ENCODE assay signal across 36 cellular contexts in the genomic region with DNA sequence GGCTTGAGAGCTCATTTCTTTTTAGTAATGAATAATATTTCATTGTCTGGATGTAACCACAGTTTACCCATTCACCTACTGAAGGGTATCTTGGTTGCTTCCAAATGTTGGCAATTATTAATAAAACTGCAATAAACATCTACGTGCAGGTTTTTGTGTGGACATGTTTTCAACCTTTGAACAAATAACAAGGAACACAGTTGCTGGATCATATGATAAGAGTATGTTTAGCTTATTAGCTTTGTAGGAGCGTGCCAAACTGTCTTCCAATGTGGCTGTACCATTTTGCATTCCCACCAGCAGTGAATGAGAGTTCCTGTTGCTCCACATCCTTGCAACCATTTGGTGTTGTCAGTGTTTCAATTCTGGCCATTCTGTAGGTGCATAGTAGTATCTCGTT.
"Had no signal": no experiment of that assay in that cellular context is flagged by ENCODE, and none has a peak within 500 bp of the region (broad histone marks: within the 10 kb centered on the region; RNA-seq: fewer than 3 reads in every experiment).

No MANE protein-coding gene starts in this region.

- H3K9me3 Mint-ChIP-seq: activated CD4-positive, alpha-beta memory T cell treated with anti-CD3 and anti-CD28 coated beads, Interleukin-2, amount 10 ng/mL, durations not matched to agents 7 days and 5 days; activated CD4-positive, alpha-beta T cell treated with anti-CD3 and anti-CD28 coated beads, Interleukin-2, amount 10 ng/mL, durations not matched to agents 7 days and 5 days; activated naive CD4-positive, alpha-beta T cell treated with anti-CD3 and anti-CD28 coated beads, Interleukin-2, amount 50 U/mL, for 24 hours; activated T-cell treated with anti-CD3 and anti-CD28 coated beads, Interleukin-2, amount 50 U/mL, for 24 hours; activated T-helper 2 cell treated with anti-CD3 and anti-CD28 coated beads, Interferon-gamma antibody, Interleukin-2, Interleukin-4, amounts not matched to agents 10 μg/mL and 5 μg/mL and 100 μg/mL, durations not matched to agents 14 hours and 24 hours and 36 hours; T-helper 2 cell treated with Interferon-gamma antibody and Interleukin-4, amounts not matched to agents 5 μg/mL and 100 μg/mL, for 36 hours had no signal

- DNase-seq: activated CD4-positive, alpha-beta memory T cell treated with anti-CD3 and anti-CD28 coated beads, Interleukin-2, amount 10 ng/mL, durations not matched to agents 7 days and 5 days; activated CD4-positive, alpha-beta T cell treated with anti-CD3 and anti-CD28 coated beads for 1 hour; activated CD4-positive, alpha-beta T cell treated with anti-CD3 and anti-CD28 coated beads for 36 hours; activated CD4-positive, alpha-beta T cell treated with anti-CD3 and anti-CD28 coated beads for 48 hours; activated CD4-positive, alpha-beta T cell treated with anti-CD3 and anti-CD28 coated beads, Interleukin-2, amount 10 ng/mL, durations not matched to agents 7 days and 5 days; activated CD4-positive, alpha-beta T cell treated with anti-CD3 and anti-CD28 coated beads, Interleukin-2, amount 50 U/mL, for 48 hours; activated CD4-positive, CD25-positive, alpha-beta regulatory T cell; activated CD8-positive, alpha-beta memory T cell treated with anti-CD3 and anti-CD28 coated beads for 24 hours; activated CD8-positive, alpha-beta memory T cell treated with anti-CD3 and anti-CD28 coated beads, Interleukin-2, amount 10 ng/mL, durations not matched to agents 7 days and 5 days; activated CD8-positive, alpha-beta memory T cell treated with anti-CD3 and anti-CD28 coated beads, Interleukin-2, amount 50 U/mL, for 48 hours; activated CD8-positive, alpha-beta T cell treated with anti-CD3 and anti-CD28 coated beads, Interleukin-2, amount 10 ng/mL, durations not matched to agents 7 days and 5 days; activated effector memory CD4-positive, alpha-beta T cell treated with Interleukin-2 at 50 U/mL for 16 hours; activated gamma-delta T cell; activated naive CD4-positive, alpha-beta T cell treated with Interleukin-2 at 50 U/mL for 16 hours; activated T-cell treated with anti-CD3 and anti-CD28 coated beads, Interleukin-2, amount 50 U/mL, for 24 hours; activated T-cell treated with anti-CD3 and anti-CD28 coated beads, Interleukin-2, amount 50 U/mL, for 48 hours; adrenal gland; amniotic stem cell; aorta; body of pancreas; brain microvascular endothelial cell; central memory CD4-positive, alpha-beta T cell; cerebellar nuclear complex; T-cell; T-helper 2 cell; T-helper 9 cell; WERI-Rb-1 had no signal

- H3K9me3 ChIP-seq: adrenal gland, body of pancreas, breast epithelium had no signal

- H3K27ac Mint-ChIP-seq: activated CD4-positive, alpha-beta memory T cell treated with anti-CD3 and anti-CD28 coated beads, Interleukin-2, amount 10 ng/mL, durations not matched to agents 7 days and 5 days; activated CD4-positive, alpha-beta T cell treated with anti-CD3 and anti-CD28 coated beads for 36 hours; activated CD4-positive, alpha-beta T cell treated with anti-CD3 and anti-CD28 coated beads, Interleukin-2, amount 10 ng/mL, durations not matched to agents 7 days and 5 days; activated CD8-positive, alpha-beta memory T cell treated with anti-CD3 and anti-CD28 coated beads, Interleukin-2, amount 10 ng/mL, durations not matched to agents 7 days and 5 days; activated CD8-positive, alpha-beta T cell treated with anti-CD3 and anti-CD28 coated beads, Interleukin-2, amount 10 ng/mL, durations not matched to agents 7 days and 5 days; activated naive CD8-positive, alpha-beta T cell; activated T-cell treated with anti-CD3 and anti-CD28 coated beads, Interleukin-2, amount 50 U/mL, for 24 hours; activated T-helper 2 cell treated with anti-CD3 and anti-CD28 coated beads, Interferon-gamma antibody, Interleukin-2, Interleukin-4, amounts not matched to agents 10 μg/mL and 5 μg/mL and 100 μg/mL, durations not matched to agents 14 hours and 24 hours and 36 hours; T-cell; T-helper 2 cell treated with Interferon-gamma antibody and Interleukin-4, amounts not matched to agents 5 μg/mL and 100 μg/mL, for 36 hours; WTC11 had no signal

- ATAC-seq: activated CD4-positive, alpha-beta T cell treated with anti-CD3 and anti-CD28 coated beads for 36 hours; activated CD4-positive, CD25-positive, alpha-beta regulatory T cell treated with anti-CD3 and anti-CD28 coated beads, Interleukin-2, amount 50 U/mL, for 24 hours; activated CD8-positive, alpha-beta memory T cell treated with anti-CD3 and anti-CD28 coated beads, Interleukin-2, amount 10 ng/mL, durations not matched to agents 7 days and 5 days; activated CD8-positive, alpha-beta T cell treated with anti-CD3 and anti-CD28 coated beads, Interleukin-2, amount 10 ng/mL, durations not matched to agents 7 days and 5 days; body of pancreas; T-cell; WTC11 had no signal

- H3K4me1 ChIP-seq: adrenal gland, body of pancreas, breast epithelium had no signal

- FAIRE-seq: astrocyte, TTC549 had no signal

- H3K27me3 Mint-ChIP-seq: activated CD4-positive, alpha-beta memory T cell treated with anti-CD3 and anti-CD28 coated beads, Interleukin-2, amount 10 ng/mL, durations not matched to agents 7 days and 5 days; activated CD4-positive, alpha-beta T cell treated with anti-CD3 and anti-CD28 coated beads for 36 hours; activated CD4-positive, alpha-beta T cell treated with anti-CD3 and anti-CD28 coated beads, Interleukin-2, amount 10 ng/mL, durations not matched to agents 7 days and 5 days; activated CD8-positive, alpha-beta memory T cell treated with anti-CD3 and anti-CD28 coated beads, Interleukin-2, amount 10 ng/mL, durations not matched to agents 7 days and 5 days; activated naive CD4-positive, alpha-beta T cell treated with anti-CD3 and anti-CD28 coated beads, Interleukin-2, amount 50 U/mL, for 24 hours; activated naive CD8-positive, alpha-beta T cell; activated T-cell treated with anti-CD3 and anti-CD28 coated beads, Interleukin-2, amount 50 U/mL, for 24 hours; T-cell had no signal

- H3K4me3 ChIP-seq: adrenal gland, body of pancreas, breast epithelium had no signal

- H3K36me3 ChIP-seq: breast epithelium had no signal

- H3K27me3 ChIP-seq: adrenal gland, body of pancreas, brain microvascular endothelial cell, breast epithelium had no signal

- H3K4me3 Mint-ChIP-seq: activated CD4-positive, alpha-beta memory T cell treated with anti-CD3 and anti-CD28 coated beads, Interleukin-2, amount 10 ng/mL, durations not matched to agents 7 days and 5 days; activated CD4-positive, alpha-beta T cell treated with anti-CD3 and anti-CD28 coated beads for 36 hours; activated CD4-positive, alpha-beta T cell treated with anti-CD3 and anti-CD28 coated beads, Interleukin-2, amount 10 ng/mL, durations not matched to agents 7 days and 5 days; activated CD8-positive, alpha-beta memory T cell treated with anti-CD3 and anti-CD28 coated beads, Interleukin-2, amount 10 ng/mL, durations not matched to agents 7 days and 5 days; activated CD8-positive, alpha-beta T cell treated with anti-CD3 and anti-CD28 coated beads, Interleukin-2, amount 10 ng/mL, durations not matched to agents 7 days and 5 days; activated naive CD4-positive, alpha-beta T cell treated with anti-CD3 and anti-CD28 coated beads, Interleukin-2, amount 50 U/mL, for 24 hours; activated naive CD8-positive, alpha-beta T cell; activated T-cell treated with anti-CD3 and anti-CD28 coated beads, Interleukin-2, amount 50 U/mL, for 24 hours; T-cell; T-helper 2 cell treated with Interferon-gamma antibody and Interleukin-4, amounts not matched to agents 5 μg/mL and 100 μg/mL, for 36 hours; WTC11 had no signal

- H3K27ac ChIP-seq: adrenal gland, body of pancreas, brain microvascular endothelial cell, breast epithelium, WERI-Rb-1 had no signal

- H3K4me1 Mint-ChIP-seq: activated CD4-positive, alpha-beta memory T cell treated with anti-CD3 and anti-CD28 coated beads, Interleukin-2, amount 10 ng/mL, durations not matched to agents 7 days and 5 days; activated CD4-positive, alpha-beta T cell treated with anti-CD3 and anti-CD28 coated beads for 36 hours; activated CD4-positive, alpha-beta T cell treated with anti-CD3 and anti-CD28 coated beads, Interleukin-2, amount 10 ng/mL, durations not matched to agents 7 days and 5 days; activated CD8-positive, alpha-beta memory T cell treated with anti-CD3 and anti-CD28 coated beads, Interleukin-2, amount 10 ng/mL, durations not matched to agents 7 days and 5 days; activated naive CD4-positive, alpha-beta T cell treated with anti-CD3 and anti-CD28 coated beads, Interleukin-2, amount 50 U/mL, for 24 hours; T-cell; WTC11 had no signal
